29 cellular contexts compared by ENCODE assay signal in the genomic region with DNA sequence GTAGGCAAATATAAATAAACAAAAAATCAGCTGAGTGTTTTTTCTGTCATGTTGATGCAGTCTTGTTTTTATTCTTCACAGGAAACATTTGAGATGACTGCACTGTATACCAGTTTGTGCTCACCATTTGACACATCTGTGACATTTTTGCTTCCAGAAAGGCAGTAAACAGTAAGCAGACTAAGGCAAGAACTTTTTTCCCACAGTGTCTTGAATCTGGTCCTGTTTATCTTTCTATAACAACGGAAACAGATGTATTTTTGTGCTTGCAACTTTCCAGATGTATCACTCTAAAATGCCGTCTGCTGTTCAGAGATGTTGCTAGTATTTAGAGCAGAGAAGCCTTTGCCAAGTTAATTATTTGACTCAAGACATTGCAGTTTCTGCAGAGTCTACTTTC.
A peak's percentile ranks its signal among the peaks of the same experiment; 100 is the strongest.
DNase-seq lines count a peak whose midpoint lies in the region; ATAC-seq and TF ChIP-seq lines count a peak whose summit lies in the region.
"Had no signal": no experiment of that assay in that cellular context is flagged by ENCODE, and none has a peak within 500 bp of the region (broad histone marks: within the 10 kb centered on the region; RNA-seq: fewer than 3 reads in every experiment).

No MANE protein-coding gene starts in this region.

- H3K4me2 ChIP-seq in hepatocyte: no peak overlapping the region
- H3K4me2 ChIP-seq: GM23338, neural progenitor cell had no signal

- no peak overlapping the region for H3K4me3 ChIP-seq in AG10803 (ENCODE audit: low read length)
- no peak overlapping the region for H3K4me3 ChIP-seq in choroid plexus epithelial cell (ENCODE audit: low read depth, low read length)
- H3K4me3 ChIP-seq in hepatocyte: no peak overlapping the region
- H3K4me3 ChIP-seq: cardiac muscle cell, coronary artery, GM23338, neural progenitor cell, right atrium auricular region, spleen, tibial artery had no signal

- DNase-seq in AG10803 (ENCODE audit: low read depth): peak; percentile 15
- DNase-seq in NCI-H460 (ENCODE audit: extremely low read depth, low read depth): peak; percentile 19
- DNase-seq in choroid plexus epithelial cell (ENCODE audit: low read depth): peak; percentile 37
- DNase-seq in hepatocyte (ENCODE audit: low spot score): peak; percentile 6
- no peak for DNase-seq in NCI-H2227 (lab: John Stamatoyannopoulos, UW; ENCODE audit: unreplicated experiment)
- DNase-seq in iPS-NIHi7 (ENCODE audit: extremely low spot score): no peak
- DNase-seq: activated B cell treated with CpG ODN at 0.5 μM for 24 hours; activated CD4-positive, alpha-beta T cell treated with anti-CD3 and anti-CD28 coated beads, Interleukin-2, amount 10 ng/mL, durations not matched to agents 7 days and 5 days; activated effector memory CD4-positive, alpha-beta T cell treated with Interleukin-2 at 50 U/mL for 16 hours; anterior cingulate cortex; Caco-2; effector memory CD8-positive, alpha-beta T cell; HFFc6; mesendoderm; NCI-H146; NCI-H2107; NCI-H774; RPMI8226; spleen; tibial artery had no signal

- no peaks in the 10 kb centered on the region for H3K27me3 ChIP-seq in hepatocyte
- H3K27me3 ChIP-seq: cardiac muscle cell, neural progenitor cell, right atrium auricular region, spleen, tibial artery had no signal

- no peak overlapping the region for H2AFZ ChIP-seq in hepatocyte
- H2AFZ ChIP-seq: neural progenitor cell had no signal

- H3K4me1 ChIP-seq in hepatocyte (ENCODE audit: insufficient read depth): no peaks in the 10 kb centered on the region
- H3K4me1 ChIP-seq: neural progenitor cell, right atrium auricular region, spleen, tibial artery had no signal

- no peak for TF ChIP-seq CTCF in AG10803 (conservative IDR thresholded peaks at IDR 0.05; ENCODE audit: low read length)
- TF ChIP-seq CTCF in choroid plexus epithelial cell (conservative IDR thresholded peaks at IDR 0.05; ENCODE audit: low read depth, low read length): no peak
- no peak for TF ChIP-seq CTCF in hepatocyte (IDR thresholded peaks at IDR 0.05; ENCODE audit: poor library complexity)

- ATAC-seq in HG03520 (IDR thresholded peaks at IDR 0.05; ENCODE audit: unreplicated experiment): no peak
- ATAC-seq in GM19395 (IDR thresholded peaks at IDR 0.05; ENCODE audit: unreplicated experiment): no peak
- ATAC-seq: activated naive CD4-positive, alpha-beta T cell treated with anti-CD3 and anti-CD28 coated beads, Interleukin-2, amount 50 U/mL, for 72 hours; effector memory CD8-positive, alpha-beta T cell; GM23338 had no signal

- no peaks in the 10 kb centered on the region for H4K20me1 ChIP-seq in hepatocyte (ENCODE audit: insufficient read depth, poor library complexity, severe bottlenecking)

- H3K27ac ChIP-seq in hepatocyte: peak overlapping the region; percentile 68
- H3K27ac ChIP-seq: C4-2B, cardiac muscle cell, coronary artery, neural progenitor cell, right atrium auricular region, spleen, tibial artery had no signal

- no peaks in the 10 kb centered on the region for H3K9me3 ChIP-seq in hepatocyte (ENCODE audit: low read depth)
- H3K9me3 ChIP-seq: Caco-2, spleen, tibial artery had no signal

- H3K9me2 ChIP-seq in hepatocyte (replicated peaks; ENCODE audit: insufficient read depth): no peaks in the 10 kb centered on the region

- 51% methylated on average over 2 of the region's 2 CpGs for WGBS in hepatocyte (ENCODE audit: low lambda C conversion rate, missing lambda C conversion rate)

- H3K36me3 ChIP-seq in hepatocyte (replicated peaks; ENCODE audit: insufficient read depth, low read depth): no peaks in the 10 kb centered on the region
- H3K36me3 ChIP-seq: cardiac muscle cell, neural progenitor cell, right atrium auricular region, spleen, tibial artery had no signal

- no peaks in the 10 kb centered on the region for H3K79me2 ChIP-seq in hepatocyte

Comparison
In these comparisons a context has a peak if more than half of its experiments do, and no peak if none do; other contexts are left out.
1. DNase-seq: peak in AG10803 (single experiment), NCI-H460 (single experiment), choroid plexus epithelial cell (single experiment) and hepatocyte (single experiment); none in NCI-H2227 (single experiment) and iPS-NIHi7 (single experiment).